13 cellular contexts compared by ENCODE assay signal in the genomic region with DNA sequence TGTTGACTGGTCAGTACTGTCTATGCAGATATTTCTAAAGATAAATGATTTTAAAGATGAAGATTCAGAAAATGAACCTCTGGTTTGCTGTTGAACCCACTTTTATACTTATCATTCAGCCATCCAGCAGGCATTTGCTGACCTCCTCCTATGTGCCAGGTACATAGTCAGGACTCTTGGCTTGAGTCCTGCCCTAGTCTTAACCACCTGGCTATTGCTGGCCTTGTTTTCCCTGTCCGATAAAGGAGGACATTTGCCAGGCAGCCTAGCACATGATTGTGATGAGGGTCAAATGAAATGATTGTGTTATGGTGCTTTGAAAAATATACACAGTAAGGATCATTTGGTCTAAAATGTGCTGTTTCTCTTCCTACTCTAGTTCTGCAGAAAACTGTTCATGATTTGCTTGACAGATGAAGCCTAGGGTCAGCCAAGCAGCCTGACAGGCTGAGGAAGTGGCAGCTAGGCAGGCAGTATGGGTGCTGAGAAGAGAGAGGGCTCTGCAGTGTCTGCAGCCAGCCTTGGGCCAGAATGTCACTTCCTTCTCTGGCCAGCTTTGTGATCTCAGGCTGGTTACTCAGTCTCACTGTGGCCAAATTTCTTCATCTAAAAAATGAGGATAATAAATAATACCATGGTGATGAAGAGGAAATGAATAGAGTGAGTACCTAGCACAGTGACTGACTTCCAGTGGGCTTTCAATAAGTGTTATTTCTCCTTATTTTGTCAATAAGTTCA. TPM values are rescaled to one million over a fixed set of nuclear protein-coding genes. Genes with fewer than 3 reads are reported as not detected.
"Had no signal": no experiment of that assay in that cellular context is flagged by ENCODE, and none has a peak within 500 bp of the region (broad histone marks: within the 10 kb centered on the region; RNA-seq: fewer than 3 reads in every experiment).

No MANE protein-coding gene starts in this region.

- H3K4me3 ChIP-seq: breast epithelium, ovary, thoracic aorta had no signal

- H3K27me3 Mint-ChIP-seq: activated naive CD8-positive, alpha-beta T cell; stimulated activated naive CD8-positive, alpha-beta T cell treated with anti-CD3 and anti-CD28 coated beads, Interleukin-15, Interleukin-2, amounts not matched to agents 100 ng/mL and 50 ng/mL, for 24 hours had no signal

- H3K36me3 ChIP-seq: breast epithelium, ovary, thoracic aorta had no signal

- H3K27ac Mint-ChIP-seq: activated naive CD8-positive, alpha-beta T cell; immature natural killer cell; stimulated activated naive CD8-positive, alpha-beta T cell treated with anti-CD3 and anti-CD28 coated beads, Interleukin-15, Interleukin-2, amounts not matched to agents 100 ng/mL and 50 ng/mL, for 24 hours had no signal

- H3K4me1 ChIP-seq: breast epithelium had no signal

- H3K27ac ChIP-seq: breast epithelium, ovary, thoracic aorta had no signal

- H3K27me3 ChIP-seq: breast epithelium, ovary had no signal

- H3K4me3 Mint-ChIP-seq: activated naive CD8-positive, alpha-beta T cell; immature natural killer cell; stimulated activated naive CD8-positive, alpha-beta T cell treated with anti-CD3 and anti-CD28 coated beads, Interleukin-15, Interleukin-2, amounts not matched to agents 100 ng/mL and 50 ng/mL, for 24 hours had no signal

- DNase-seq: activated CD4-positive, alpha-beta T cell treated with anti-CD3 and anti-CD28 coated beads, Interleukin-2, amount 50 U/mL, for 48 hours; activated gamma-delta T cell; activated T-cell treated with anti-CD3 and anti-CD28 coated beads, Interleukin-2, amount 50 U/mL, for 48 hours; effector CD8-positive, alpha-beta T cell; immature natural killer cell; ovary; stimulated activated CD4-positive, alpha-beta T cell treated with anti-CD3 and anti-CD28 coated beads, Interleukin-4, amount 100 ng/mL, for 1 hour; T-helper 2 cell had no signal

- H3K9me3 ChIP-seq: breast epithelium, ovary, thoracic aorta had no signal

RNA-seq across cellular contexts. Expression of a gene that starts 36.3 kb away (rescaled TPM):
- total RNA-seq: glomerular endothelial cell had no signal
